ENCODE assay signal across 1 cellular context in the genomic region with DNA sequence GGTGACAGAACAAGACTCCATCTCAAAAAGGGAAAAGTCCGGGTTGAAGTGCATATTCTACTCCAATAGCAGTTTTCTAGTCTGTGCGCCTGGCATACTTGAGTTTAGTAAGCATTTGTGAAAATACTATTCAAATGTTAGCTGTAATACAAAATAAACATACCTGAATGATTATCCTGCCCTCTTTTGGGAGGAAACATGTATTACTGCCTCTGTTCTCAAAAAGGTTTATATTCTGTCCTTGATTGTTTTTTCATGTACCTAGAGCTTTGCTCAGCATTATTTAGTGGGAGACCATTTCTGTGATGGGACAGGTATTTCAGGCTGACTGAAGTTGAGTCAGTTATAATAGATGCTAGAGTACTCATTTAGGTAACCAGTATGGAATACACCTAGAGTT.
TF ChIP-seq lines count a peak whose summit lies in the region.

No MANE protein-coding gene starts in this region.

TF ChIP-seq in K562, 482 proteins besides CTCF, POLR2A, EP300 and RAD21:
- peak; percentile 14; the same call in 1 of the 2 replicates for TF ChIP-seq ZNF316 (IDR thresholded peaks at IDR 0.05)
